In the genomic region with DNA sequence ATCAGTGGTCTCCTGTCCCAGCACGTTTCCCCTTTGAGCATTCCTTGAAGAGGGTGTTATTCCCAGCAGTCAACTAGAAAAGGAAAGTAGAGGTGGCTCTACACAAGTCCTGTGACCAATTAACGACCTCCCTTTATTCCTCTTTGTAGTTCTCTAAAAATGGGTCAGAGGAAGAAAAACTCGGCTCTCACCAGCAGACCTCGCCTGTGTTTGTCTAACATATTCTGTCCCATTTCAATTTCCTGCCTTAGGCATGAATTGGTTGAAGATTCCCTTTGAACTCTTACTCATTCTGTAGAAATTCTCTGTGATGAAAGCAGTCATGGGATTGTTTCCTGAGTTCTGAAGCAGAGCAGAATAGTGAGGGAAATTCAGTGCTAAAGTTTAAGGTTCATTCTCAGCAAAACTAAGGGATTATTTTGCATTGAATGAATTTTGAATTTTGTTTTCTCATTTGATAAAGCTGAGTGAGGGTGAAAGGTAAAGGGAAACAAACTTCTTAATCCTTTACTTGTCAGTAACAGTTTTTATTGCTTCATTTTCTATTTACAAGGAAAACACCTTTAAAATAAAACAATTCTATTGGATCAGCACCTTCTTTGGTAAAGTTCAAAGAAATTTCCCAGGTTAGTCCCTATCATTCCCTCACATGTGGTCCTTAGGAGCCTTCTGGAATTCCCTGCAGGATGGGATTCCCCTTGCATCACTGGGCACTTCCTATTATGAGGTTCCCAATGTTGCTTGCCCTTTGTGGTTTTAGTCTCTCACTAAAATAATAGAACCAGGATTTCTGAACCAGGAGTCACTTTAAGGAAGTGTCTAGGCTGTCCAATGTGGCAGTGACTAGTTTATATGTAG, we compare ENCODE assay signal across 11 cellular contexts.
DNase-seq lines count a peak whose midpoint lies in the region; ATAC-seq, FAIRE-seq and TF ChIP-seq lines count a peak whose summit lies in the region.
"Had no signal": no experiment of that assay in that cellular context is flagged by ENCODE, and none has a peak within 500 bp of the region (broad histone marks: within the 10 kb centered on the region; RNA-seq: fewer than 3 reads in every experiment).

No MANE protein-coding gene starts in this region.

- DNase-seq in heart left ventricle (no peak), cardiac septum (ENCODE audit: low spot score) (no peak), MCF 10A (ENCODE audit: unreplicated experiment) (peak; percentile 83), HepG2 (ENCODE audit: low spot score) (peak; percentile 99), NCI-H2029 treated with DMSO at 0.1 percent for 48 hours (lab: John Stamatoyannopoulos, UW) (no peak), T-helper 1 cell (no peak)
- DNase-seq: NCI-H510A, posterior cingulate gyrus had no signal

- H3K9me3 ChIP-seq in heart left ventricle (no peaks in the 10 kb centered on the region), HepG2 (ENCODE audit: low read length) (no peaks in the 10 kb centered on the region)

- 48 to 50% (median 49%) methylated on average over 4 of the region's 4 CpGs for WGBS in heart left ventricle, 4 donors
- WGBS in HepG2 (ENCODE audit: low lambda C conversion rate) = 0% methylated on average over 4 of the region's 4 CpGs

- H3K4me3 ChIP-seq in heart left ventricle = no peak overlapping the region
- peak overlapping the region; percentile 7 to 49 (median 41); a peak in 2 of 6 replicates for H3K4me3 ChIP-seq in HepG2 (replicated peaks in 1 of 3; ENCODE audit: insufficient read depth in 1 of 3, low read depth in 2 of 3, low read length in 3 of 3)

- intact Hi-C loops in heart left ventricle (cut with DNase I) (loop anchor here in 2 of 10 donors (5.0 to 10.0 kb wide), 2 partner anchors 69 to 1004 kb away; no protein-coding TSS in a partner anchor), cardiac septum (cut with DNase I) (no loop called here), MCF 10A (cut with micrococcal nuclease) (loop anchor here (1.0 kb wide), 1 partner anchor 563 kb away; no protein-coding TSS in a partner anchor), HepG2 (cut with micrococcal nuclease; ENCODE audit: unreplicated experiment) (loop anchor here (1.0 kb wide), 1 partner anchor 106 kb away; a partner anchor contains a TSS)

- H3K4me1 Mint-ChIP-seq in MCF 10A (ENCODE audit: insufficient read depth, unreplicated experiment) = peaks cover 36% of the 10 kb centered on the region

- H3K36me3 ChIP-seq in heart left ventricle (no peaks in the 10 kb centered on the region), HepG2 (replicated peaks in 1 of 2; ENCODE audit: control insufficient read depth in 1 of 2, insufficient read depth in 2 of 2, low read length in 2 of 2) (no peaks in the 10 kb centered on the region)

- CTCF ChIA-PET in MCF 10A (lab: Yijun Ruan, JAX) = interaction anchor here (0.6 to 2.6 kb wide), 10 partner anchors 12 to 450 kb away, joined by 3 to 18 read pairs (median 4); a partner anchor contains a TSS
- CTCF ChIA-PET in HepG2 (lab: Yijun Ruan, JAX; ENCODE audit: low intra/inter-chr PET ratio, low total read pairs) = no interaction called here

- peak; percentile 60 for FAIRE-seq in HepG2 (lab: Jason Lieb, UNC)
- FAIRE-seq: D721Med had no signal

- no TSS peak for BruUV-seq in MCF 10A (replicated peaks; lab: Mats Ljungman, UMichigan)
- TSS peak; percentile 87 for BruUV-seq in HepG2 (replicated peaks; lab: Mats Ljungman, UMichigan)

- H3K4me2 ChIP-seq in HepG2 (ENCODE audit: low read depth, low read length) = peak overlapping the region; percentile 86

- no peaks in the 10 kb centered on the region for H3K27me3 Mint-ChIP-seq in MCF 10A (ENCODE audit: insufficient read depth, unreplicated experiment)

- ATAC-seq in heart left ventricle = peak in 3 of 4 donors; percentile 41 to 46 (median 42)
- ATAC-seq in HepG2 = peak; percentile 94
- ATAC-seq in HG02840 (IDR thresholded peaks at IDR 0.05; ENCODE audit: low FRiP score, unreplicated experiment) = no peak
- ATAC-seq in HG03342 (IDR thresholded peaks at IDR 0.05; ENCODE audit: unreplicated experiment) = no peak

- peak in 1 of 2 experiments; percentile 99; a peak in 3 of 4 replicates for TF ChIP-seq EP300 in HepG2 (IDR thresholded peaks at IDR 0.05; ENCODE audit: low read depth in 2 of 2, low read length in 2 of 2)
- TF ChIP-seq EP300 in HepG2 (CRISPR knock-in tag; IDR thresholded peaks at IDR 0.05; ENCODE audit: borderline replicate concordance) = peak; percentile 96

- no peaks in the 10 kb centered on the region for H3K9me3 Mint-ChIP-seq in MCF 10A (ENCODE audit: unreplicated experiment)

- in situ Hi-C loops in HepG2 (cut with HindIII; ENCODE audit: extremely low pct_ligation_motif_present, low pct_unique_long_range_greater_than_20kb) = loop anchor here (5.0 kb wide), 1 partner anchor 109 kb away; a partner anchor contains a TSS

- TF ChIP-seq POLR2A in heart left ventricle (IDR thresholded peaks at IDR 0.05) (no peak), HepG2 (IDR thresholded peaks at IDR 0.05; ENCODE audit: insufficient read depth in 1 of 2, low read depth in 2 of 2, low read length in 2 of 2) (peak in 1 of 2 experiments; percentile 69; a peak in 2 of 4 replicates)

- H3K4me3 Mint-ChIP-seq in MCF 10A (ENCODE audit: unreplicated experiment) = peak overlapping the region; percentile 28

- H3K27ac Mint-ChIP-seq in MCF 10A (ENCODE audit: low read depth, unreplicated experiment) = peak overlapping the region; percentile 94

- H3K4me1 ChIP-seq in heart left ventricle (peaks cover 0 to 22% (median 5%) of the 10 kb centered on the region in 12 donors), HepG2 (ENCODE audit: insufficient read depth, low read length) (peaks cover 90% of the 10 kb centered on the region)

- POLR2A ChIA-PET in MCF 10A (lab: Yijun Ruan, JAX) = interaction anchor here (0.6 to 5.9 kb wide), 19 partner anchors 16 to 727 kb away, joined by 3 to 59 read pairs (median 3); a partner anchor contains a TSS
- POLR2A ChIA-PET in HepG2 (lab: Yijun Ruan, JAX) = interaction anchor here (0.8 to 3.1 kb wide), 5 partner anchors 24 to 133 kb away, joined by 3 to 17 read pairs (median 3); a partner anchor contains a TSS

- TF ChIP-seq RAD21 in HepG2 (CRISPR knock-in tag; IDR thresholded peaks at IDR 0.05) = no peak; the same call in 1 of the 2 replicates

- no peak for TF ChIP-seq CTCF in heart left ventricle (IDR thresholded peaks at IDR 0.05)
- TF ChIP-seq CTCF in MCF 10A (IDR thresholded peaks at IDR 0.05; ENCODE audit: unreplicated experiment) = no peak
- no peak for TF ChIP-seq CTCF in HepG2 (CRISPR knock-in tag; IDR thresholded peaks at IDR 0.05)

- peak overlapping the region; percentile 80 for H3K9ac ChIP-seq in HepG2 (ENCODE audit: insufficient read depth, low read depth, low read length)

- peaks cover 14% of the 10 kb centered on the region for H3K36me3 Mint-ChIP-seq in MCF 10A (ENCODE audit: insufficient read depth, unreplicated experiment)

- peaks cover 3% of the 10 kb centered on the region for H3K79me2 ChIP-seq in HepG2 (ENCODE audit: insufficient read depth, low read length)

- H2AFZ ChIP-seq in HepG2 (ENCODE audit: low read length) = no peak overlapping the region

- H3K27me3 ChIP-seq in heart left ventricle (no peaks in the 10 kb centered on the region), HepG2 (ENCODE audit: control insufficient read depth in 1 of 2, insufficient read depth in 2 of 2, low read length in 2 of 2) (no peaks in the 10 kb centered on the region)

- H4K20me1 ChIP-seq in HepG2 (ENCODE audit: insufficient read depth, low read length) = no peaks in the 10 kb centered on the region

- H3K27ac ChIP-seq in heart left ventricle = peak overlapping the region in 3 of 12 donors; percentile 5 to 79 (median 24)
- H3K27ac ChIP-seq in HepG2 (ENCODE audit: extremely low read length, insufficient read depth, low read length) = peak overlapping the region; percentile 94

TF ChIP-seq in HepG2, 621 proteins besides CTCF, POLR2A, EP300 and RAD21 (continues in another document):
- 0 out of 2 replicates have a peak, but pooled peaks have one; percentile 48 for TF ChIP-seq FLYWCH1 (CRISPR knock-in tag; IDR thresholded peaks at IDR 0.05)
- no peak for TF ChIP-seq ZBTB38 (CRISPR knock-in tag; IDR thresholded peaks at IDR 0.05)
- TF ChIP-seq, protein P1, sequence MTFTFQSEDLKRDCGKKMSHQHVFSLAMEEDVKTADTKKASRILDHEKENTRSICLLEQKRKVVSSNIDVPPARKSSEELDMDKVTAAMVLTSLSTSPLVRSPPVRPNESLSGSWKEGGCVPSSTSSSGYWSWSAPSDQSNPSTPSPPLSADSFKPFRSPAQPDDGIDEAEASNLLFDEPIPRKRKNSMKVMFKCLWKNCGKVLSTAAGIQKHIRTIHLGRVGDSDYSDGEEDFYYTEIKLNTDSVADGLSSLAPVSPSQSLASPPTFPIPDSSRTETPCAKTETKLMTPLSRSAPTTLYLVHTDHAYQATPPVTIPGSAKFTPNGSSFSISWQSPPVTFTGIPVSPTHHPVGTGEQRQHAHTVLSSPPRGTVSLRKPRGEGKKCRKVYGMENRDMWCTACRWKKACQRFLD (CRISPR knock-in tag; IDR thresholded peaks at IDR 0.05; ENCODE audit: borderline replicate concordance) = no peak
- TF ChIP-seq, protein P2, sequence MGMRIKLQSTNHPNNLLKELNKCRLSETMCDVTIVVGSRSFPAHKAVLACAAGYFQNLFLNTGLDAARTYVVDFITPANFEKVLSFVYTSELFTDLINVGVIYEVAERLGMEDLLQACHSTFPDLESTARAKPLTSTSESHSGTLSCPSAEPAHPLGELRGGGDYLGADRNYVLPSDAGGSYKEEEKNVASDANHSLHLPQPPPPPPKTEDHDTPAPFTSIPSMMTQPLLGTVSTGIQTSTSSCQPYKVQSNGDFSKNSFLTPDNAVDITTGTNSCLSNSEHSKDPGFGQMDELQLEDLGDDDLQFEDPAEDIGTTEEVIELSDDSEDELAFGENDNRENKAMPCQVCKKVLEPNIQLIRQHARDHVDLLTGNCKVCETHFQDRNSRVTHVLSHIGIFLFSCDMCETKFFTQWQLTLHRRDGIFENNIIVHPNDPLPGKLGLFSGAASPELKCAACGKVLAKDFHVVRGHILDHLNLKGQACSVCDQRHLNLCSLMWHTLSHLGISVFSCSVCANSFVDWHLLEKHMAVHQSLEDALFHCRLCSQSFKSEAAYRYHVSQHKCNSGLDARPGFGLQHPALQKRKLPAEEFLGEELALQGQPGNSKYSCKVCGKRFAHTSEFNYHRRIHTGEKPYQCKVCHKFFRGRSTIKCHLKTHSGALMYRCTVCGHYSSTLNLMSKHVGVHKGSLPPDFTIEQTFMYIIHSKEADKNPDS (CRISPR knock-in tag; IDR thresholded peaks at IDR 0.05) = no peak
- TF ChIP-seq ZNF432 (CRISPR knock-in tag; IDR thresholded peaks at IDR 0.05; ENCODE audit: borderline replicate concordance) = no peak
- no peak for TF ChIP-seq FOXA1 (IDR thresholded peaks at IDR 0.05)
- peak; percentile 64 for TF ChIP-seq FOXA1 (CRISPR knock-in tag; IDR thresholded peaks at IDR 0.05)
- TF ChIP-seq SP4 (CRISPR knock-in tag; IDR thresholded peaks at IDR 0.05) = 0 out of 2 replicates have a peak, but pooled peaks have one; percentile 40
- no peak for TF ChIP-seq GPN1 (CRISPR knock-in tag; IDR thresholded peaks at IDR 0.05; ENCODE audit: borderline replicate concordance)
- no peak for TF ChIP-seq JDP2 (CRISPR knock-in tag; IDR thresholded peaks at IDR 0.05; ENCODE audit: borderline replicate concordance)
- TF ChIP-seq DR1 (CRISPR knock-in tag; IDR thresholded peaks at IDR 0.05) = no peak
- TF ChIP-seq RBM22 (optimal IDR thresholded peaks at IDR 0.05; ENCODE audit: low read length) = no peak

Comparison
In these comparisons a context has a peak if more than half of its experiments do, and no peak if none do; other contexts are left out.
1. ATAC-seq: peak in heart left ventricle (3 of 4) and HepG2 (single experiment); none in HG02840 (single experiment) and HG03342 (single experiment).
2. DNase-seq: peak in MCF 10A (single experiment) and HepG2 (single experiment); none in heart left ventricle (0 of 5), cardiac septum (single experiment), NCI-H2029 treated with DMSO at 0.1 percent for 48 hours (single experiment) and T-helper 1 cell (0 of 5).
3. H3K4me3 ChIP-seq: peak in HepG2 (3 of 3); none in heart left ventricle (0 of 12).